ENCODE assay signal across 22 cellular contexts in genomic region chr3:181717505-181717904, GRCh38. TPM values are rescaled to one million over a fixed set of nuclear protein-coding genes. Genes with fewer than 3 reads are reported as not detected.
DNase-seq lines count a peak whose midpoint lies in the region; ATAC-seq, FAIRE-seq and TF ChIP-seq lines count a peak whose summit lies in the region.
"Had no signal": no experiment of that assay in that cellular context is flagged by ENCODE, and none has a peak within 500 bp of the region (broad histone marks: within the 10 kb centered on the region; RNA-seq: fewer than 3 reads in every experiment).

No MANE protein-coding gene starts in this region.

- H3K4me2 ChIP-seq in A549 = peak overlapping the region; percentile 92; the same call in 1 of the 3 replicates

- in situ Hi-C loops in transverse colon (cut with MboI; ENCODE audit: low pct_ligation_motif_present in 1 of 4, low pct_unique_long_range_greater_than_20kb in 1 of 4, low sequenced_read_pairs in 3 of 4) = loop anchor here in 3 of 4 donors (25.0 kb wide), 2 partner anchors 545 to 970 kb away; no protein-coding TSS in a partner anchor

- no peaks in the 10 kb centered on the region for H3K4me1 ChIP-seq in A549
- peaks cover 15% of the 10 kb centered on the region for H3K4me1 ChIP-seq in mucosa of stomach (ENCODE audit: control insufficient read depth, insufficient read depth, low read length)
- H3K4me1 ChIP-seq in transverse colon = peaks cover 2 to 13% (median 4%) of the 10 kb centered on the region in 4 donors
- H3K4me1 ChIP-seq in foreskin keratinocyte = peaks cover 8% of the 10 kb centered on the region

- H3K9ac ChIP-seq in mucosa of stomach (ENCODE audit: low read length) = peak overlapping the region; percentile 81

- TF ChIP-seq CTCF in A549 (IDR thresholded peaks at IDR 0.05) = no peak
- TF ChIP-seq CTCF in transverse colon (IDR thresholded peaks at IDR 0.05) = no peak
- TF ChIP-seq CTCF in foreskin keratinocyte (conservative IDR thresholded peaks at IDR 0.05) = no peak

- no peak overlapping the region for H3K27ac ChIP-seq in A549
- H3K27ac ChIP-seq in caudate nucleus (ENCODE audit: low read depth, low read length) = peak overlapping the region; percentile 69
- H3K27ac ChIP-seq in transverse colon = no peak overlapping the region
- no peak overlapping the region for H3K27ac ChIP-seq in foreskin keratinocyte
- H3K27ac ChIP-seq: C4-2B, skin epidermis had no signal

- CTCF ChIA-PET in A549 (lab: Yijun Ruan, JAX) = interaction anchor here (1.5 to 2.1 kb wide), 3 partner anchors 9 to 16 kb away, joined by 4 to 7 read pairs (median 6); no protein-coding TSS in a partner anchor

- no peak for DNase-seq in A549 (ENCODE audit: low read depth in 1 of 2, low spot score in 1 of 2)
- DNase-seq in NCI-H146 (lab: John Stamatoyannopoulos, UW) = peak; percentile 68
- DNase-seq in caudate nucleus (lab: John Stamatoyannopoulos, UW) = no peak
- DNase-seq in HTR-8/SVneo (ENCODE audit: insufficient read length, low spot score) = no peak
- DNase-seq in transverse colon = no peak
- no peak for DNase-seq in MG63
- no peak for DNase-seq in foreskin keratinocyte
- DNase-seq: activated CD4-positive, alpha-beta T cell treated with anti-CD3 and anti-CD28 coated beads for 4 hours; mammary epithelial cell; naive thymus-derived CD4-positive, alpha-beta T cell; NCI-H1048; NCI-H510A; posterior cingulate gyrus; stimulated activated CD4-positive, alpha-beta T cell treated with anti-CD3 and anti-CD28 coated beads, Interleukin-2, amount 100 ng/mL, for 48 hours; stimulated activated naive CD8-positive, alpha-beta T cell treated with anti-CD3 and anti-CD28 coated beads, Interleukin-15, amount 100 ng/mL, for 72 hours had no signal

- H3K9me3 ChIP-seq in A549 = no peaks in the 10 kb centered on the region
- no peaks in the 10 kb centered on the region for H3K9me3 ChIP-seq in mucosa of stomach (ENCODE audit: control insufficient read depth, low read length)
- no peaks in the 10 kb centered on the region for H3K9me3 ChIP-seq in transverse colon
- H3K9me3 ChIP-seq in MG63 = no peaks in the 10 kb centered on the region

- TF ChIP-seq POLR2A in A549 (IDR thresholded peaks at IDR 0.05; ENCODE audit: low read length) (no peak), transverse colon (IDR thresholded peaks at IDR 0.05) (no peak)

- intact Hi-C loops in transverse colon (cut with DNase I; ENCODE audit: low total_unique reads) = loop anchor here (10.0 kb wide), 1 partner anchor 967 kb away; no protein-coding TSS in a partner anchor

- POLR2A ChIA-PET in A549 (lab: Yijun Ruan, JAX) = no interaction called here

- no peak for ATAC-seq in A549
- ATAC-seq in foreskin keratinocyte = no peak
- ATAC-seq: GM12878; naive thymus-derived CD4-positive, alpha-beta T cell; stimulated activated naive CD8-positive, alpha-beta T cell treated with anti-CD3 and anti-CD28 coated beads, Interleukin-15, amount 100 ng/mL, for 72 hours had no signal

- TF ChIP-seq EP300 in A549 (IDR thresholded peaks at IDR 0.05) = no peak
- no peak for TF ChIP-seq EP300 in transverse colon (IDR thresholded peaks at IDR 0.05; ENCODE audit: low read depth)

- no peaks in the 10 kb centered on the region for H3K36me3 ChIP-seq in mucosa of stomach (ENCODE audit: control insufficient read depth, insufficient read depth, low read length)
- no peaks in the 10 kb centered on the region for H3K36me3 ChIP-seq in transverse colon
- H3K36me3 ChIP-seq in MG63 = no peaks in the 10 kb centered on the region

- TF ChIP-seq RAD21 in A549 (conservative IDR thresholded peaks at IDR 0.05 in 1 of 2, IDR thresholded peaks at IDR 0.05 in 1 of 2) = no peak

- FAIRE-seq in A549 (lab: Jason Lieb, UNC) = no peak
- no peak for FAIRE-seq in HTR-8/SVneo (lab: Jason Lieb, UNC)
- FAIRE-seq: GM12878, urothelium cell line had no signal

- H3K4me3 ChIP-seq in A549 (no peak overlapping the region), mucosa of stomach (ENCODE audit: low read length) (no peak overlapping the region), transverse colon (no peak overlapping the region), MG63 (no peak overlapping the region)
- H3K4me3 ChIP-seq: GM12878, skin epidermis had no signal

- H3K27me3 ChIP-seq in mucosa of stomach (ENCODE audit: control insufficient read depth, insufficient read depth, low read length) (peaks cover 35% of the 10 kb centered on the region), transverse colon (peaks cover 100% of the 10 kb centered on the region), MG63 (peaks cover 80% of the 10 kb centered on the region), foreskin keratinocyte (peaks cover 97% of the 10 kb centered on the region)

- WGBS in A549 (ENCODE audit: missing lambda C conversion rate) = 73% methylated on average over 2 of the region's 2 CpGs
- 0 to 20% methylated on average over 1 to 2 of the region's 2 CpGs for WGBS in transverse colon (ENCODE audit: low coverage in 1 of 2), 2 donors

TF ChIP-seq in A549, 52 proteins besides CTCF, POLR2A, EP300 and RAD21:
- no peak for TF ChIP-seq USF2 (IDR thresholded peaks at IDR 0.05)
- TF ChIP-seq SREBF2 (IDR thresholded peaks at IDR 0.05) = no peak
- TF ChIP-seq BCL3 (IDR thresholded peaks at IDR 0.05) = no peak
- no peak for TF ChIP-seq E2F6 (IDR thresholded peaks at IDR 0.05; ENCODE audit: borderline replicate concordance, low read depth)
- TF ChIP-seq ZFP36 (IDR thresholded peaks at IDR 0.05; ENCODE audit: borderline replicate concordance, partially characterized antibody) = no peak
- no peak for TF ChIP-seq NFE2L2 (conservative IDR thresholded peaks at IDR 0.05; ENCODE audit: low read length)
- TF ChIP-seq ATOH8 (CRISPR knock-in tag; IDR thresholded peaks at IDR 0.05; ENCODE audit: low read depth) = no peak
- TF ChIP-seq FOXS1 (CRISPR knock-in tag; IDR thresholded peaks at IDR 0.05) = no peak
- TF ChIP-seq RARB (CRISPR knock-in tag; IDR thresholded peaks at IDR 0.05) = no peak
- TF ChIP-seq GATA3 (IDR thresholded peaks at IDR 0.05; ENCODE audit: borderline replicate concordance) = no peak
- TF ChIP-seq MYC (IDR thresholded peaks at IDR 0.05; ENCODE audit: borderline replicate concordance, low read length) = no peak
- TF ChIP-seq PBX3 (IDR thresholded peaks at IDR 0.05) = no peak

RNA-seq across cellular contexts. Expression of gene SOX2, which starts 5.8 kb away (rescaled TPM):
- polyA plus RNA-seq in A549 (2011; rRNA removed) (2.5 and 3.4 TPM in 2 replicates), A549 (2017; fragmentation: RNase III; extraction: RNeasy Plus Mini Kit Qiagen cat#74134 plus additional on column Dnase treatment) (1.9 to 2.2 TPM (median 2.1 TPM) in 3 replicates), foreskin keratinocyte (0.03 and 0.09 TPM in 2 replicates)
- polyA plus RNA-seq in A549 (2012; cell fraction: cytosol; rRNA removed) = 4.3 and 6.4 TPM in 2 replicates
- polyA plus RNA-seq in A549 (2012; cell fraction: nucleus; rRNA removed) = 4.6 and 8.4 TPM in 2 replicates
- polyA minus RNA-seq in A549 (2011; rRNA and poly(A)+ RNA removed) = 0.62 and 0.83 TPM in 2 replicates
- total RNA-seq in transverse colon (1 to 10 TPM in 1 of 4 donors, under 1 TPM in 2, not detected in 1; 0.60 to 3.2 (median 0.82) TPM), foreskin keratinocyte (0.07 and 0.32 TPM in 2 replicates)
- total RNA-seq in MG63 (2014; rRNA removed; shearing (Covaris generic); ENCODE audit: low replicate concordance) = 0.07 TPM in 1 of 2 replicates, not detected in the other
- total RNA-seq: activated T-helper 2 cell treated with anti-CD3 and anti-CD28 coated beads, Interferon-gamma antibody, Interleukin-2, Interleukin-4, amounts not matched to agents 10 μg/mL and 5 μg/mL and 100 μg/mL, durations not matched to agents 14 hours and 24 hours and 36 hours; cardiac septum; mammary epithelial cell; naive thymus-derived CD4-positive, alpha-beta T cell had no signal
- polyA plus RNA-seq: mammary epithelial cell; naive thymus-derived CD4-positive, alpha-beta T cell had no signal
